ENCODE assay signal across 16 cellular contexts in genomic region chr13:74485757-74486156, GRCh38.
A peak's percentile ranks its signal among the peaks of the same experiment; 100 is the strongest.
DNase-seq lines count a peak whose midpoint lies in the region; ATAC-seq lines count a peak whose summit lies in the region.
"Had no signal": no experiment of that assay in that cellular context is flagged by ENCODE, and none has a peak within 500 bp of the region (broad histone marks: within the 10 kb centered on the region; RNA-seq: fewer than 3 reads in every experiment).

No MANE protein-coding gene starts in this region.

- no peak overlapping the region for H3K4me3 Mint-ChIP-seq in central memory CD8-positive, alpha-beta T cell
- no peak overlapping the region for H3K4me3 Mint-ChIP-seq in activated naive CD8-positive, alpha-beta T cell treated with anti-CD3 and anti-CD28 coated beads for 36 hours

- ATAC-seq in GM18502 (IDR thresholded peaks at IDR 0.05; ENCODE audit: poor library complexity, unreplicated experiment) (peak; percentile 65), GM19463 (IDR thresholded peaks at IDR 0.05; ENCODE audit: unreplicated experiment) (peak; percentile 85), HG02870 (IDR thresholded peaks at IDR 0.05; ENCODE audit: unreplicated experiment) (peak; percentile 79)
- ATAC-seq in central memory CD8-positive, alpha-beta T cell (replicated peaks; ENCODE audit: extremely low read depth, poor library complexity, severe bottlenecking): no peak

- peaks cover 26% of the 10 kb centered on the region for H3K27me3 Mint-ChIP-seq in central memory CD8-positive, alpha-beta T cell
- no peaks in the 10 kb centered on the region for H3K27me3 Mint-ChIP-seq in activated naive CD8-positive, alpha-beta T cell treated with anti-CD3 and anti-CD28 coated beads for 36 hours

- no peaks in the 10 kb centered on the region for H3K9me3 Mint-ChIP-seq in central memory CD8-positive, alpha-beta T cell
- no peaks in the 10 kb centered on the region for H3K9me3 Mint-ChIP-seq in activated naive CD8-positive, alpha-beta T cell treated with anti-CD3 and anti-CD28 coated beads for 36 hours

- no peaks in the 10 kb centered on the region for H3K36me3 Mint-ChIP-seq in central memory CD8-positive, alpha-beta T cell (ENCODE audit: insufficient read depth)
- peaks cover 2% of the 10 kb centered on the region for H3K36me3 Mint-ChIP-seq in activated naive CD8-positive, alpha-beta T cell treated with anti-CD3 and anti-CD28 coated beads for 36 hours

- peak overlapping the region; percentile 8 for H3K27ac Mint-ChIP-seq in central memory CD8-positive, alpha-beta T cell (ENCODE audit: low read depth)
- H3K27ac Mint-ChIP-seq in activated naive CD8-positive, alpha-beta T cell treated with anti-CD3 and anti-CD28 coated beads for 36 hours: no peak overlapping the region

- DNase-seq in central memory CD8-positive, alpha-beta T cell (ENCODE audit: low spot score in 2 of 2): no peak
- no peak for DNase-seq in activated naive CD8-positive, alpha-beta T cell treated with anti-CD3 and anti-CD28 coated beads for 36 hours
- no peak for DNase-seq in DMS79 (lab: John Stamatoyannopoulos, UW)
- no peak for DNase-seq in activated effector memory CD4-positive, alpha-beta T cell treated with Interleukin-2 at 50 U/mL for 16 hours
- DNase-seq: C1 segment of cervical spinal cord, GF-D8, H7, NCI-H1048, NCI-H2107, NCI-H2227 treated with DMSO at 0.1 percent for 48 hours, NCI-H524, PC-9, SJCRH30 had no signal

- no peaks in the 10 kb centered on the region for H3K4me1 Mint-ChIP-seq in central memory CD8-positive, alpha-beta T cell
- peaks cover 6% of the 10 kb centered on the region for H3K4me1 Mint-ChIP-seq in activated naive CD8-positive, alpha-beta T cell treated with anti-CD3 and anti-CD28 coated beads for 36 hours
